ENCODE assay signal across 14 cellular contexts in the genomic region with DNA sequence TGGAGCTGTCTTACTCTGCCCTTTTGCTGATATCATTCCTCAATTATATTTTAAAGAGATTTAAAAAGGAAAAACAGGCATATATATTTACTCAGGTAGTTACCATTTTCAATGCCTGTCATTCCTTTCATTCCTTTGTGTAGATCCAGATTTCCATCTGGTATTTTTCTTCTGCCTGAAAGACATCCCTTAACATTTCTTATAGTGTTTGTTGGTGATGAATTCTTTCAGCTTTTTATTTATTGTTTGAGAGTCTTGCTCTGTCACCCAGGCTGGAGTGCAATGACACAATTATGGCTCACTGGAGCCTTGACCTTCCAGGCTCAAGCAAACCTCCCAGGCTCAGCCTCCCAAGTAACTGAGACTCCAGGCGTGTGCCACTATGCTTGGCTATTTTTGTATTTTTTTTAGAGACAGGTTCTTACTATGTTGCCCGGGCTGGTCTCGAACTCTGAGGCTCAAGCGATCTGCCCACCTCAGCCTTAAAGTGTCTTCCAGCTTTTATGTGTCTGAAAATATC. TPM values are rescaled to one million over a fixed set of nuclear protein-coding genes. Genes with fewer than 3 reads are reported as not detected.
A peak's percentile ranks its signal among the peaks of the same experiment; 100 is the strongest.
DNase-seq lines count a peak whose midpoint lies in the region; ATAC-seq and TF ChIP-seq lines count a peak whose summit lies in the region.
"Had no signal": no experiment of that assay in that cellular context is flagged by ENCODE, and none has a peak within 500 bp of the region (broad histone marks: within the 10 kb centered on the region; RNA-seq: fewer than 3 reads in every experiment).

No MANE protein-coding gene starts in this region.

- no peak for TF ChIP-seq RAD21 in IMR-90 (IDR thresholded peaks at IDR 0.05; ENCODE audit: low read length)

- H3K27ac Mint-ChIP-seq in activated naive CD4-positive, alpha-beta T cell treated with anti-CD3 and anti-CD28 coated beads, Interleukin-2, amount 10 ng/mL, durations not matched to agents 7 days and 5 days = no peak overlapping the region
- H3K27ac Mint-ChIP-seq in activated CD4-positive, alpha-beta T cell treated with anti-CD3 and anti-CD28 coated beads, Interleukin-2, amount 10 ng/mL, durations not matched to agents 24 days and 14 days = no peak overlapping the region
- no peak overlapping the region for H3K27ac Mint-ChIP-seq in activated CD4-positive, alpha-beta T cell treated with anti-CD3 and anti-CD28 coated beads for 36 hours

- H3K56ac ChIP-seq in IMR-90 (ENCODE audit: extremely low read depth, insufficient read depth, low read length) = no peak overlapping the region

- intact Hi-C loops in IMR-90 (cut with micrococcal nuclease) = loop anchor here (5.0 kb wide), 1 partner anchor 92 kb away; a partner anchor contains a TSS
- intact Hi-C loops in activated CD4-positive, alpha-beta T cell treated with anti-CD3 and anti-CD28 coated beads, Interleukin-2, amount 10 ng/mL, durations not matched to agents 24 days and 14 days (cut with micrococcal nuclease) = no loop called here
- intact Hi-C loops in activated CD4-positive, alpha-beta T cell treated with anti-CD3 and anti-CD28 coated beads for 36 hours (cut with DNase I, micrococcal nuclease) = loop anchor here in 1 of 2 experiments (5.0 kb wide), 1 partner anchor 92 kb away; a partner anchor contains a TSS

- peaks cover 8% of the 10 kb centered on the region for H3K4me1 ChIP-seq in IMR-90 (ENCODE audit: control insufficient read depth, insufficient read depth, low read length)
- H3K4me1 ChIP-seq in adipocyte (ENCODE audit: control insufficient read depth, insufficient read depth, low read length) = peaks cover 11% of the 10 kb centered on the region
- H3K4me1 ChIP-seq in trophoblast cell (ENCODE audit: control insufficient read depth in 1 of 2, insufficient read depth in 2 of 2, low read length in 2 of 2) = peaks cover 3 to 6% of the 10 kb centered on the region in 2 experiments

- H2BK12ac ChIP-seq in trophoblast cell (ENCODE audit: low read length) = no peak overlapping the region

- no peak overlapping the region for H3K4me3 Mint-ChIP-seq in activated naive CD4-positive, alpha-beta T cell treated with anti-CD3 and anti-CD28 coated beads, Interleukin-2, amount 10 ng/mL, durations not matched to agents 7 days and 5 days
- no peak overlapping the region for H3K4me3 Mint-ChIP-seq in activated CD4-positive, alpha-beta T cell treated with anti-CD3 and anti-CD28 coated beads, Interleukin-2, amount 10 ng/mL, durations not matched to agents 24 days and 14 days
- H3K4me3 Mint-ChIP-seq in activated CD4-positive, alpha-beta T cell treated with anti-CD3 and anti-CD28 coated beads for 36 hours = no peak overlapping the region

- H3K9me3 ChIP-seq in IMR-90 (ENCODE audit: control insufficient read depth, insufficient read depth, low read length) = no peaks in the 10 kb centered on the region
- no peaks in the 10 kb centered on the region for H3K9me3 ChIP-seq in adipocyte (ENCODE audit: control insufficient read depth, low read length)
- no peaks in the 10 kb centered on the region for H3K9me3 ChIP-seq in trophoblast cell (ENCODE audit: insufficient read depth, low read depth, low read length)
- H3K9me3 ChIP-seq: BLaER1 had no signal

- H4K5ac ChIP-seq in IMR-90 (ENCODE audit: low read depth, low read length) = no peak overlapping the region

- CTCF ChIA-PET in IMR-90 (lab: Yijun Ruan, JAX) = interaction anchor here (0.6 kb wide), 1 partner anchor 41 kb away, joined by 3 read pairs; no protein-coding TSS in a partner anchor
- CTCF ChIA-PET in activated naive CD4-positive, alpha-beta T cell treated with anti-CD3 and anti-CD28 coated beads, Interleukin-2, amount 10 ng/mL, durations not matched to agents 7 days and 5 days (lab: Charles Lee) = no interaction called here
- CTCF ChIA-PET in activated CD4-positive, alpha-beta T cell treated with anti-CD3 and anti-CD28 coated beads for 36 hours (lab: Charles Lee) = no interaction called here

- DNase-seq in EL (peak; percentile 12), IMR-90 (no peak), adipocyte (ENCODE audit: low read depth) (no peak), trophoblast cell (peak; percentile 12 to 54)
- DNase-seq in activated naive CD4-positive, alpha-beta T cell treated with anti-CD3 and anti-CD28 coated beads, Interleukin-2, amount 10 ng/mL, durations not matched to agents 7 days and 5 days = no peak
- no peak for DNase-seq in activated CD4-positive, alpha-beta T cell treated with anti-CD3 and anti-CD28 coated beads, Interleukin-2, amount 10 ng/mL, durations not matched to agents 24 days and 14 days
- no peak for DNase-seq in activated CD4-positive, alpha-beta T cell treated with anti-CD3 and anti-CD28 coated beads for 36 hours
- DNase-seq: NCI-H1092 treated with DMSO at 0.1 percent for 48 hours, NCI-H1694, NCI-H345, NCI-H526 treated with DMSO at 0.1 percent for 48 hours, PC-3 had no signal

- H2AK5ac ChIP-seq in IMR-90 (ENCODE audit: low read depth, low read length) = no peak overlapping the region
- no peak overlapping the region for H2AK5ac ChIP-seq in trophoblast cell (ENCODE audit: low read length)

- H3K79me2 ChIP-seq in trophoblast cell (ENCODE audit: control insufficient read depth, insufficient read depth, low read length, poor library complexity) = no peaks in the 10 kb centered on the region

- H4K91ac ChIP-seq in IMR-90 (ENCODE audit: insufficient read depth, low read depth, low read length) (no peak overlapping the region), trophoblast cell (ENCODE audit: low read depth, low read length) (no peak overlapping the region)

- H3K14ac ChIP-seq in IMR-90 (replicated peaks; ENCODE audit: low read depth, low read length) = no peak overlapping the region
- no peak overlapping the region for H3K14ac ChIP-seq in trophoblast cell (ENCODE audit: low read length)

- H2AK9ac ChIP-seq in IMR-90 (replicated peaks; ENCODE audit: low read depth, low read length, poor library complexity) = no peak overlapping the region

- H3K4me3 ChIP-seq in IMR-90 (ENCODE audit: insufficient read depth, low read depth, low read length) = no peak overlapping the region
- no peak overlapping the region for H3K4me3 ChIP-seq in adipocyte (ENCODE audit: low read length)
- H3K4me3 ChIP-seq in trophoblast cell (ENCODE audit: low read depth, low read length) = no peak overlapping the region
- H3K4me3 ChIP-seq: BLaER1 had no signal

- POLR2A ChIA-PET in IMR-90 (lab: Charles Lee; ENCODE audit: unreplicated experiment) = no interaction called here
- POLR2A ChIA-PET in activated CD4-positive, alpha-beta T cell treated with anti-CD3 and anti-CD28 coated beads for 36 hours (lab: Charles Lee) = no interaction called here

- H4K8ac ChIP-seq in IMR-90 (ENCODE audit: low read depth in 2 of 2, low read length in 2 of 2) (no peak overlapping the region), trophoblast cell (ENCODE audit: low read depth, low read length) (no peak overlapping the region)

- WGBS in IMR-90 (ENCODE audit: extremely low coverage in 2 of 2, insufficient read length in 1 of 2), 2 experiments = 80% methylated on average over 2 of the region's 4 CpGs; no CpG with 5 or more reads in 1 of the 2 experiments
- no CpG with 5 or more reads among the region's 4 CpGs for WGBS in trophoblast cell (ENCODE audit: extremely low coverage, insufficient coverage, insufficient read length)

- H4K12ac ChIP-seq in trophoblast cell (ENCODE audit: low read depth, low read length) = no peak overlapping the region

- H3K27ac ChIP-seq in IMR-90 (ENCODE audit: insufficient read depth, low read length) = no peak overlapping the region
- peak overlapping the region; percentile 41 for H3K27ac ChIP-seq in trophoblast cell (ENCODE audit: low read depth, low read length)
- H3K27ac ChIP-seq: BLaER1 had no signal

- no TSS peak for BruUV-seq in IMR-90 (replicated peaks; lab: Mats Ljungman, UMichigan)

- H3K36me3 Mint-ChIP-seq in activated naive CD4-positive, alpha-beta T cell treated with anti-CD3 and anti-CD28 coated beads, Interleukin-2, amount 10 ng/mL, durations not matched to agents 7 days and 5 days = peaks cover 26% of the 10 kb centered on the region
- peaks cover 28% of the 10 kb centered on the region for H3K36me3 Mint-ChIP-seq in activated CD4-positive, alpha-beta T cell treated with anti-CD3 and anti-CD28 coated beads, Interleukin-2, amount 10 ng/mL, durations not matched to agents 24 days and 14 days (ENCODE audit: low read depth)
- peaks cover 39% of the 10 kb centered on the region for H3K36me3 Mint-ChIP-seq in activated CD4-positive, alpha-beta T cell treated with anti-CD3 and anti-CD28 coated beads for 36 hours (ENCODE audit: low read depth)

- no peaks in the 10 kb centered on the region for H3K9me3 Mint-ChIP-seq in activated naive CD4-positive, alpha-beta T cell treated with anti-CD3 and anti-CD28 coated beads, Interleukin-2, amount 10 ng/mL, durations not matched to agents 7 days and 5 days
- H3K9me3 Mint-ChIP-seq in activated CD4-positive, alpha-beta T cell treated with anti-CD3 and anti-CD28 coated beads, Interleukin-2, amount 10 ng/mL, durations not matched to agents 24 days and 14 days = no peaks in the 10 kb centered on the region
- no peaks in the 10 kb centered on the region for H3K9me3 Mint-ChIP-seq in activated CD4-positive, alpha-beta T cell treated with anti-CD3 and anti-CD28 coated beads for 36 hours (ENCODE audit: low read depth)

- dilution Hi-C loops in IMR-90 (cut with HindIII; ENCODE audit: low sequenced_read_pairs, unreplicated experiment) = no loop called here

- no peak overlapping the region for H2BK15ac ChIP-seq in IMR-90 (ENCODE audit: low read depth, low read length)

- peaks cover 15% of the 10 kb centered on the region for H4K20me1 ChIP-seq in IMR-90 (ENCODE audit: insufficient read depth, low read length)

- H3K4ac ChIP-seq in IMR-90 (ENCODE audit: low read depth, low read length) (no peak overlapping the region), trophoblast cell (ENCODE audit: low read depth, low read length) (no peak overlapping the region)

- H3K79me1 ChIP-seq in IMR-90 (ENCODE audit: low read depth in 1 of 2, low read length in 2 of 2) = peaks cover under 1 to 39% of the 10 kb centered on the region in 2 experiments
- no peaks in the 10 kb centered on the region for H3K79me1 ChIP-seq in trophoblast cell (ENCODE audit: low read length)

- H2BK20ac ChIP-seq in IMR-90 (ENCODE audit: low read depth, low read length) = no peak overlapping the region

- no peaks in the 10 kb centered on the region for H3K27me3 Mint-ChIP-seq in activated naive CD4-positive, alpha-beta T cell treated with anti-CD3 and anti-CD28 coated beads, Interleukin-2, amount 10 ng/mL, durations not matched to agents 7 days and 5 days
- H3K27me3 Mint-ChIP-seq in activated CD4-positive, alpha-beta T cell treated with anti-CD3 and anti-CD28 coated beads, Interleukin-2, amount 10 ng/mL, durations not matched to agents 24 days and 14 days = no peaks in the 10 kb centered on the region
- no peaks in the 10 kb centered on the region for H3K27me3 Mint-ChIP-seq in activated CD4-positive, alpha-beta T cell treated with anti-CD3 and anti-CD28 coated beads for 36 hours

- TF ChIP-seq POLR2A in IMR-90 (IDR thresholded peaks at IDR 0.05; ENCODE audit: low read depth, low read length) = no peak

- in situ Hi-C loops in IMR-90 (cut with MboI; ENCODE audit: low sequenced_read_pairs) = no loop called here

- no peaks in the 10 kb centered on the region for H3K27me3 ChIP-seq in IMR-90 (ENCODE audit: control insufficient read depth, insufficient read depth, low read length)
- no peaks in the 10 kb centered on the region for H3K27me3 ChIP-seq in adipocyte (replicated peaks; ENCODE audit: control insufficient read depth, insufficient read depth, low read length)
- H3K27me3 ChIP-seq in trophoblast cell (ENCODE audit: insufficient read depth, low read length) = no peaks in the 10 kb centered on the region
- H3K27me3 ChIP-seq: BLaER1 had no signal

- no peak overlapping the region for H2AFZ ChIP-seq in IMR-90 (replicated peaks; ENCODE audit: low read length, poor library complexity)
- H2AFZ ChIP-seq in trophoblast cell (ENCODE audit: insufficient read depth, low read length, poor library complexity) = no peak overlapping the region

- H3K4me2 ChIP-seq in IMR-90 (ENCODE audit: low read depth, low read length) = no peak overlapping the region
- peak overlapping the region; percentile 39 for H3K4me2 ChIP-seq in trophoblast cell (ENCODE audit: low read length)
- H3K4me2 ChIP-seq: BLaER1 had no signal

- no peak overlapping the region for H3K23ac ChIP-seq in IMR-90 (ENCODE audit: low read depth, low read length)
- no peak overlapping the region for H3K23ac ChIP-seq in trophoblast cell (ENCODE audit: low read length)

- H3K18ac ChIP-seq in IMR-90 (ENCODE audit: low read depth, low read length) (no peak overlapping the region), trophoblast cell (ENCODE audit: low read length) (no peak overlapping the region)

- H3K36me3 ChIP-seq in IMR-90 (ENCODE audit: control insufficient read depth, insufficient read depth, low read length) (peaks cover 6% of the 10 kb centered on the region; the same call in 1 of the 2 replicates), adipocyte (ENCODE audit: control insufficient read depth, insufficient read depth, low read length, severe bottlenecking) (peaks cover 21% of the 10 kb centered on the region), trophoblast cell (ENCODE audit: control insufficient read depth in 1 of 2, insufficient read depth in 2 of 2, low read length in 2 of 2) (peaks cover 2% of the 10 kb centered on the region in 2 experiments)

- H3K9ac ChIP-seq in IMR-90 (ENCODE audit: low read depth, low read length) = no peak overlapping the region
- H3K9ac ChIP-seq in adipocyte (ENCODE audit: low read length) = peak overlapping the region; percentile 6
- H3K9ac ChIP-seq in trophoblast cell (ENCODE audit: low read length) = no peak overlapping the region
- H3K9ac ChIP-seq: BLaER1 had no signal

- ATAC-seq in IMR-90 (ENCODE audit: low read depth) = peak; percentile 43
- no peak for ATAC-seq in activated CD4-positive, alpha-beta T cell treated with anti-CD3 and anti-CD28 coated beads for 36 hours
- ATAC-seq: PC-3 had no signal

- peaks cover 3% of the 10 kb centered on the region; the same call in 1 of the 2 replicates for H3K9me1 ChIP-seq in IMR-90 (ENCODE audit: insufficient read depth, low read length)

- no peak for TF ChIP-seq CTCF in IMR-90 (conservative IDR thresholded peaks at IDR 0.05; ENCODE audit: low read depth, low read length)

- no peak overlapping the region for H2BK5ac ChIP-seq in IMR-90 (ENCODE audit: low read depth, low read length, poor library complexity, severe bottlenecking)
- H2BK5ac ChIP-seq in trophoblast cell (ENCODE audit: low read depth, low read length, poor library complexity) = no peak overlapping the region

- H3K4me1 Mint-ChIP-seq in activated naive CD4-positive, alpha-beta T cell treated with anti-CD3 and anti-CD28 coated beads, Interleukin-2, amount 10 ng/mL, durations not matched to agents 7 days and 5 days = peaks cover 19% of the 10 kb centered on the region
- H3K4me1 Mint-ChIP-seq in activated CD4-positive, alpha-beta T cell treated with anti-CD3 and anti-CD28 coated beads, Interleukin-2, amount 10 ng/mL, durations not matched to agents 24 days and 14 days = peaks cover 9% of the 10 kb centered on the region
- H3K4me1 Mint-ChIP-seq in activated CD4-positive, alpha-beta T cell treated with anti-CD3 and anti-CD28 coated beads for 36 hours = peaks cover 19% of the 10 kb centered on the region

- H2BK120ac ChIP-seq in IMR-90 (ENCODE audit: low read depth, low read length) (no peak overlapping the region), trophoblast cell (ENCODE audit: insufficient read depth, low read length, poor library complexity) (no peak overlapping the region)

RNA-seq across cellular contexts. Expression of a gene that starts 5.6 kb away (rescaled TPM):
- 1.8 and 2.2 TPM in 2 replicates for total RNA-seq in IMR-90 (2012; rRNA removed)
- 14.4 and 15.5 TPM in 2 replicates for polyA plus RNA-seq in IMR-90 (2012; rRNA removed)
- polyA plus RNA-seq in IMR-90 (2012; cell fraction: cytosol; rRNA removed) = 10.4 and 11.0 TPM in 2 replicates
- 34.5 and 38.7 TPM in 2 replicates for polyA plus RNA-seq in IMR-90 (2012; cell fraction: nucleus; rRNA removed; ENCODE audit: low replicate concordance)
- 38.5 and 39.5 TPM in 2 replicates for polyA plus RNA-seq in trophoblast cell (2013)
- 69.7 and 70.2 TPM in 2 replicates for total RNA-seq in activated CD4-positive, alpha-beta T cell treated with anti-CD3 and anti-CD28 coated beads, Interleukin-2, amount 10 ng/mL, durations not matched to agents 24 days and 14 days
- 10 to 100 TPM; 62.2 to 67.4 TPM for total RNA-seq in activated CD4-positive, alpha-beta T cell treated with anti-CD3 and anti-CD28 coated beads for 36 hours

RNA-seq across cellular contexts. Expression of a gene that starts 50.0 kb away (rescaled TPM):
- not detected in 2 replicates for total RNA-seq in IMR-90 (2012; rRNA removed)
- polyA plus RNA-seq in IMR-90 (2012; rRNA removed) = 0.11 and 0.17 TPM in 2 replicates
- polyA plus RNA-seq in IMR-90 (2012; cell fraction: cytosol; rRNA removed) = 0.03 and 0.04 TPM in 2 replicates
- polyA plus RNA-seq in IMR-90 (2012; cell fraction: nucleus; rRNA removed; ENCODE audit: low replicate concordance) = 0.52 and 0.57 TPM in 2 replicates
- 0.14 and 0.18 TPM in 2 replicates for polyA plus RNA-seq in trophoblast cell (2013)
- total RNA-seq in activated CD4-positive, alpha-beta T cell treated with anti-CD3 and anti-CD28 coated beads, Interleukin-2, amount 10 ng/mL, durations not matched to agents 24 days and 14 days = 0.33 and 2.1 TPM in 2 replicates
- under 1 TPM; 0.40 to 0.66 TPM for total RNA-seq in activated CD4-positive, alpha-beta T cell treated with anti-CD3 and anti-CD28 coated beads for 36 hours
- total RNA-seq: HT1080, PC-3 had no signal

Comparison
In these comparisons a context has a peak if more than half of its experiments do, and no peak if none do; other contexts are left out.
1. DNase-seq: peak in EL (single experiment) and trophoblast cell (2 of 2); none in IMR-90 (single experiment), adipocyte (single experiment), activated naive CD4-positive, alpha-beta T cell treated with anti-CD3 and anti-CD28 coated beads, Interleukin-2, amount 10 ng/mL, durations not matched to agents 7 days and 5 days (single experiment), activated CD4-positive, alpha-beta T cell treated with anti-CD3 and anti-CD28 coated beads, Interleukin-2, amount 10 ng/mL, durations not matched to agents 24 days and 14 days (single experiment) and activated CD4-positive, alpha-beta T cell treated with anti-CD3 and anti-CD28 coated beads for 36 hours (single experiment).
2. RNA of a gene that starts 5.6 kb away (total RNA-seq): 69.7 to 70.2 TPM in activated CD4-positive, alpha-beta T cell treated with anti-CD3 and anti-CD28 coated beads, Interleukin-2, amount 10 ng/mL, durations not matched to agents 24 days and 14 days and 62.2 to 67.4 TPM in activated CD4-positive, alpha-beta T cell treated with anti-CD3 and anti-CD28 coated beads for 36 hours; 1.8 to 2.2 TPM in IMR-90; every median in the first group is over 10 times any median in the second.